In the genomic region with DNA sequence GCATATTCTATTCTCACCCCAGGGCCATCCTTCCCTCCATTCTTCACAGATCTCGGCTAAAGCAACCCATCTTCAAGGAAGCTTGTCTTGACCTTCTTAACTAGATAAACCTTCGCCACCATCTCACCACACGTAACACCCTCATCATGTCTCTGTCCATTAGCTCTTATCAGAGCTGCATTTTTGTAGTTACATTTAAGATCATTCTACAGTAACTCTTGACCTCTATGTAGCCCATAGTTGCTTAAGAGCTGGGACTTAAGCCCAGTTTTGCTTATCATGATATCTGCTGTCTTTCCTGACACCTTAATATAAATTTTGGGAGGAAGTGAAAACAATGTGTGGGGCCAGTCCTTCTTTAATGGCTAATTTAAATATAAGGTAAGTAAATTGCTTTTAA, we compare ENCODE assay signal across 25 cellular contexts.
"Had no signal": no experiment of that assay in that cellular context is flagged by ENCODE, and none has a peak within 500 bp of the region (broad histone marks: within the 10 kb centered on the region; RNA-seq: fewer than 3 reads in every experiment).

No MANE protein-coding gene starts in this region.

- H3K27ac Mint-ChIP-seq: activated CD4-positive, alpha-beta memory T cell treated with anti-CD3 and anti-CD28 coated beads for 36 hours; activated CD4-positive, alpha-beta T cell treated with anti-CD3 and anti-CD28 coated beads for 36 hours; activated CD4-positive, alpha-beta T cell treated with anti-CD3 and anti-CD28 coated beads, Interleukin-2, amount 10 ng/mL, durations not matched to agents 24 days and 14 days; activated CD8-positive, alpha-beta memory T cell treated with anti-CD3 and anti-CD28 coated beads, Interleukin-2, amount 10 ng/mL, durations not matched to agents 7 days and 5 days; activated CD8-positive, alpha-beta T cell treated with anti-CD3 and anti-CD28 coated beads, Interleukin-2, amount 10 ng/mL, durations not matched to agents 7 days and 5 days; activated naive CD4-positive, alpha-beta T cell treated with anti-CD3 and anti-CD28 coated beads for 36 hours; activated naive CD4-positive, alpha-beta T cell treated with anti-CD3 and anti-CD28 coated beads, Interleukin-2, amount 50 U/mL, for 24 hours; activated naive CD8-positive, alpha-beta T cell treated with anti-CD3 and anti-CD28 coated beads, Interleukin-2, amount 10 ng/mL, durations not matched to agents 7 days and 5 days; activated T-helper 1 cell treated with anti-CD3 and anti-CD28 coated beads, Interleukin-12 subunit alpha, Interleukin-12 subunit beta, Interleukin-2, Interleukin-4 antibody, amounts not matched to agents 30 ng/mL and 10 ng/mL and 1 ng/mL, durations not matched to agents 14 hours and 24 hours and 36 hours; activated T-helper 2 cell treated with anti-CD3 and anti-CD28 coated beads, Interferon-gamma antibody, Interleukin-2, Interleukin-4, amounts not matched to agents 10 μg/mL and 5 μg/mL and 100 μg/mL, durations not matched to agents 14 hours and 24 hours and 36 hours had no signal

- DNase-seq: activated CD4-positive, alpha-beta memory T cell treated with anti-CD3 and anti-CD28 coated beads for 36 hours; activated CD4-positive, alpha-beta T cell treated with anti-CD3 and anti-CD28 coated beads for 36 hours; activated CD4-positive, alpha-beta T cell treated with anti-CD3 and anti-CD28 coated beads, Interleukin-2, amount 10 ng/mL, durations not matched to agents 24 days and 14 days; activated CD4-positive, CD25-positive, alpha-beta regulatory T cell; activated CD4-positive, CD25-positive, alpha-beta regulatory T cell treated with anti-CD3 and anti-CD28 coated beads, Interleukin-2, amount 50 U/mL, for 72 hours; activated CD8-positive, alpha-beta memory T cell treated with anti-CD3 and anti-CD28 coated beads, Interleukin-2, amount 10 ng/mL, durations not matched to agents 7 days and 5 days; activated CD8-positive, alpha-beta memory T cell treated with anti-CD3 and anti-CD28 coated beads, Interleukin-2, amount 50 U/mL, for 4 hours; activated CD8-positive, alpha-beta T cell treated with anti-CD3 and anti-CD28 coated beads, Interleukin-2, amount 10 ng/mL, durations not matched to agents 7 days and 5 days; activated effector memory CD4-positive, alpha-beta T cell treated with anti-CD3 and anti-CD28 coated beads, Interleukin-2, amount 50 U/mL, for 16 hours; activated naive CD4-positive, alpha-beta T cell treated with anti-CD3 and anti-CD28 coated beads for 36 hours; activated naive CD8-positive, alpha-beta T cell treated with anti-CD3 and anti-CD28 coated beads, Interleukin-2, amount 10 ng/mL, durations not matched to agents 7 days and 5 days; activated T-cell treated with anti-CD3 and anti-CD28 coated beads, Interleukin-2, amount 50 U/mL, for 1 hour; activated T-cell treated with anti-CD3 and anti-CD28 coated beads, Interleukin-2, amount 50 U/mL, for 48 hours; amniotic stem cell; anterior cingulate cortex; brain microvascular endothelial cell; cortex of kidney; dermis blood vessel endothelial cell; effector CD4-positive, alpha-beta T cell; esophagus squamous epithelium; head of caudate nucleus; hippocampal formation had no signal

- H3K9me3 Mint-ChIP-seq: activated CD4-positive, alpha-beta memory T cell treated with anti-CD3 and anti-CD28 coated beads for 36 hours; activated naive CD4-positive, alpha-beta T cell treated with anti-CD3 and anti-CD28 coated beads for 36 hours; activated naive CD4-positive, alpha-beta T cell treated with anti-CD3 and anti-CD28 coated beads, Interleukin-2, amount 50 U/mL, for 24 hours; activated naive CD8-positive, alpha-beta T cell treated with anti-CD3 and anti-CD28 coated beads, Interleukin-2, amount 10 ng/mL, durations not matched to agents 7 days and 5 days; activated T-helper 2 cell treated with anti-CD3 and anti-CD28 coated beads, Interferon-gamma antibody, Interleukin-2, Interleukin-4, amounts not matched to agents 10 μg/mL and 5 μg/mL and 100 μg/mL, durations not matched to agents 14 hours and 24 hours and 36 hours had no signal

- ATAC-seq: activated CD4-positive, alpha-beta T cell treated with anti-CD3 and anti-CD28 coated beads for 36 hours; activated CD8-positive, alpha-beta memory T cell treated with anti-CD3 and anti-CD28 coated beads, Interleukin-2, amount 10 ng/mL, durations not matched to agents 7 days and 5 days; activated CD8-positive, alpha-beta T cell treated with anti-CD3 and anti-CD28 coated beads, Interleukin-2, amount 10 ng/mL, durations not matched to agents 7 days and 5 days had no signal

- H3K36me3 Mint-ChIP-seq: activated CD4-positive, alpha-beta memory T cell treated with anti-CD3 and anti-CD28 coated beads for 36 hours; activated CD8-positive, alpha-beta memory T cell treated with anti-CD3 and anti-CD28 coated beads, Interleukin-2, amount 10 ng/mL, durations not matched to agents 7 days and 5 days; activated naive CD4-positive, alpha-beta T cell treated with anti-CD3 and anti-CD28 coated beads, Interleukin-2, amount 50 U/mL, for 24 hours; activated naive CD8-positive, alpha-beta T cell treated with anti-CD3 and anti-CD28 coated beads, Interleukin-2, amount 10 ng/mL, durations not matched to agents 7 days and 5 days had no signal
